35 cellular contexts compared by ENCODE assay signal in the genomic region with DNA sequence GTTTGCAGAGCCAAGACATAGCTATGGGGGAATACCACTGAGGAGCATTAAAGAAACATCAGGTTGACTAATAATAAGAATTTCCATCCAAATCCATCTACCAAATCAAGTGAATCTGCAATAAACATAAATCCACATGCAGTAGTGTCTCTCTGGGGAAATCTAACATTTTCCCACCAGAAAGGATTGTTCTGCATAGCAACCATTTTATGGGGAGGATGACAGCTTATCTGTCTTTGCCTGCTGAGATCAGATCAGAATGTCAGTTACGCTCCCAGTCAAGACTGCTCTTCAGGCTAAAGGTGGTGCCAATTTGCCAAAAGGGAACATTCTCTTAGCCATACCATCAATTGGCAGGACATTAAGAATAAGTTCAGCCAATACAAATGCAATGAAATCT.
"Had no signal": no experiment of that assay in that cellular context is flagged by ENCODE, and none has a peak within 500 bp of the region (broad histone marks: within the 10 kb centered on the region; RNA-seq: fewer than 3 reads in every experiment).

No MANE protein-coding gene starts in this region.

- DNase-seq: Karpas-422, Kasumi-1, KBM-7, KG1, MG63, MM.1S, MV-4-11, NCI-H1048, NCI-H1092, NCI-H1092 treated with DMSO at 0.1 percent for 48 hours, NCI-H1105, NCI-H1105 treated with DMSO at 0.1 percent for 48 hours, NCI-H1417, NCI-H1417 treated with DMSO at 0.1 percent for 48 hours, NCI-H1436, NCI-H1436 treated with DMSO at 0.1 percent for 48 hours, NCI-H146, NCI-H1694, NCI-H1694 treated with DMSO at 0.1 percent for 48 hours, NCI-H187, NCI-H187 treated with DMSO at 0.1 percent for 48 hours, NCI-H1930, NCI-H2029, NCI-H2029 treated with DMSO at 0.1 percent for 48 hours, NCI-H2081, NCI-H2081 treated with DMSO at 0.1 percent for 48 hours, NCI-H2107, NCI-H2171, NCI-H2171 treated with DMSO at 0.1 percent for 48 hours, NCI-H2227 treated with DMSO at 0.1 percent for 48 hours, NCI-H226, NCI-H345, NCI-H446, NCI-H446 treated with DMSO at 0.1 percent for 48 hours had no signal

- H3K4me2 ChIP-seq: KMS-11 had no signal

- H3K9ac ChIP-seq: KMS-11 had no signal

- H3K27ac ChIP-seq: KMS-11 had no signal

- H3K27me3 ChIP-seq: MG63 had no signal

- H3K36me3 ChIP-seq: MG63 had no signal

- H3K4me3 ChIP-seq: MG63 had no signal
